9 cellular contexts compared by ENCODE assay signal in genomic region chr7:123643495-123644428, GRCh38. TPM values are rescaled to one million over a fixed set of nuclear protein-coding genes. Genes with fewer than 3 reads are reported as not detected.
DNase-seq lines count a peak whose midpoint lies in the region; ATAC-seq and TF ChIP-seq lines count a peak whose summit lies in the region.
"Had no signal": no experiment of that assay in that cellular context is flagged by ENCODE, and none has a peak within 500 bp of the region (broad histone marks: within the 10 kb centered on the region; RNA-seq: fewer than 3 reads in every experiment).

No MANE protein-coding gene starts in this region.

- H3K9ac ChIP-seq in SK-N-MC (ENCODE audit: insufficient read length) (no peak overlapping the region), subcutaneous abdominal adipose tissue (ENCODE audit: low read length in 5 of 5) (peak overlapping the region in 1 of 5 donors; percentile 9)

- no peak for TF ChIP-seq CTCF in right atrium auricular region (IDR thresholded peaks at IDR 0.05)

- H3K27me3 ChIP-seq in right atrium auricular region, result no peaks in the 10 kb centered on the region
- no peaks in the 10 kb centered on the region for H3K27me3 ChIP-seq in subcutaneous abdominal adipose tissue (ENCODE audit: control insufficient read depth in 5 of 5, insufficient read depth in 4 of 5, low read length in 5 of 5)

- no peaks in the 10 kb centered on the region for H3K36me3 ChIP-seq in SK-N-MC (ENCODE audit: insufficient read depth, low read length)
- no peaks in the 10 kb centered on the region for H3K36me3 ChIP-seq in right atrium auricular region
- no peaks in the 10 kb centered on the region for H3K36me3 ChIP-seq in subcutaneous abdominal adipose tissue (ENCODE audit: control insufficient read depth in 5 of 5, insufficient read depth in 5 of 5, low read length in 5 of 5)

- H3K27ac ChIP-seq in SK-N-MC (peak overlapping the region; percentile 63), right atrium auricular region (peak overlapping the region; percentile 84 to 92), subcutaneous abdominal adipose tissue (ENCODE audit: low read depth, low read length) (peak overlapping the region; percentile 52)

- no peaks in the 10 kb centered on the region; the same call in 1 of the 2 replicates for H3K9me3 ChIP-seq in SK-N-MC (ENCODE audit: low read depth, low read length)
- no peaks in the 10 kb centered on the region for H3K9me3 ChIP-seq in right atrium auricular region
- H3K9me3 ChIP-seq in subcutaneous abdominal adipose tissue (ENCODE audit: control insufficient read depth in 5 of 5, low read length in 5 of 5), result no peaks in the 10 kb centered on the region

- H3K4me3 ChIP-seq in SK-N-MC (peak overlapping the region; percentile 40; the same call in 1 of the 2 replicates), right atrium auricular region (peak overlapping the region; percentile 4 to 19), subcutaneous abdominal adipose tissue (ENCODE audit: low read depth in 1 of 5, low read length in 5 of 5) (peak overlapping the region in 1 of 5 donors; percentile 12)

- H3K4me1 ChIP-seq in right atrium auricular region (peaks cover 0 to 53% of the 10 kb centered on the region in 2 donors), subcutaneous abdominal adipose tissue (ENCODE audit: control insufficient read depth in 5 of 5, insufficient read depth in 5 of 5, low read length in 5 of 5) (peaks cover 6 to 48% (median 43%) of the 10 kb centered on the region in 5 donors)

- ATAC-seq in GM21381 (IDR thresholded peaks at IDR 0.05; ENCODE audit: unreplicated experiment) (no peak), GM21528 (IDR thresholded peaks at IDR 0.05; ENCODE audit: low FRiP score, unreplicated experiment) (no peak)

- DNase-seq in NCI-H2081 (lab: John Stamatoyannopoulos, UW) (peak; percentile 12 to 70), NCI-H2081 treated with DMSO at 0.1 percent for 48 hours (lab: John Stamatoyannopoulos, UW) (no peak), SK-N-MC (ENCODE audit: low read depth, low spot score) (peak; percentile 16), right atrium auricular region (ENCODE audit: low spot score) (no peak), cortex of kidney (lab: John Stamatoyannopoulos, UW) (no peak)

RNA-seq across cellular contexts. Expression of gene LMOD2, which starts 11.9 kb away (rescaled TPM):
- total RNA-seq in right atrium auricular region, result 100 to 1,000 TPM; 374 to 493 TPM
- total RNA-seq: T-helper 1 cell treated with Interleukin-12 subunit alpha and Interleukin-12 subunit beta and Interleukin-4 antibody, amounts not matched to agents 30 ng/mL and 1 ng/mL, for 36 hours had no signal

RNA-seq across cellular contexts. Expression of gene ASB15, which starts 42.1 kb away (rescaled TPM):
- total RNA-seq in right atrium auricular region, result 10 to 100 TPM; 18.6 to 53.9 TPM
- total RNA-seq: T-helper 1 cell treated with Interleukin-12 subunit alpha and Interleukin-12 subunit beta and Interleukin-4 antibody, amounts not matched to agents 30 ng/mL and 1 ng/mL, for 36 hours had no signal

Comparison
In these comparisons a context has a peak if more than half of its experiments do, and no peak if none do; other contexts are left out.
1. DNase-seq: peak in NCI-H2081 (2 of 2) and SK-N-MC (single experiment); none in NCI-H2081 treated with DMSO at 0.1 percent for 48 hours (single experiment), right atrium auricular region (single experiment) and cortex of kidney (single experiment).
2. Peak in every context shown above with its lines, with median percentiles within 50 percentile points of each other: H3K27ac ChIP-seq.